ENCODE assay signal across 8 cellular contexts in genomic region chr19:42279902-42280760, GRCh38. TPM values are rescaled to one million over a fixed set of nuclear protein-coding genes. Genes with fewer than 3 reads are reported as not detected.
A peak's percentile ranks its signal among the peaks of the same experiment; 100 is the strongest.
DNase-seq lines count a peak whose midpoint lies in the region; ATAC-seq and TF ChIP-seq lines count a peak whose summit lies in the region.

No MANE protein-coding gene starts in this region.

- TF ChIP-seq CTCF in GM12864 (IDR thresholded peaks at IDR 0.05; ENCODE audit: low read depth, low read length, missing control alignments): peak; percentile 97

- DNase-seq in GM12864 (ENCODE audit: low read depth) (no peak), NCI-H2196 (lab: John Stamatoyannopoulos, UW; ENCODE audit: unreplicated experiment) (peak; percentile 93), cerebellum (ENCODE audit: low spot score) (peak; percentile 94), kidney glomerular epithelial cell (lab: John Stamatoyannopoulos, UW) (peak; percentile 68)
- peak; percentile 79 for DNase-seq in activated CD4-positive, CD25-positive, alpha-beta regulatory T cell treated with anti-CD3 and anti-CD28 coated beads, Interleukin-2, amount 50 U/mL, for 72 hours
- peak; percentile 85 for DNase-seq in stimulated activated CD4-positive, alpha-beta T cell treated with anti-CD3 and anti-CD28 coated beads, Interleukin-15, amount 100 ng/mL, for 48 hours (ENCODE audit: low read depth in 2 of 2)

- ATAC-seq in HG02970 (IDR thresholded peaks at IDR 0.05; ENCODE audit: low FRiP score, unreplicated experiment) (peak; percentile 22), HG02973 (IDR thresholded peaks at IDR 0.05; ENCODE audit: unreplicated experiment) (no peak)

- H3K4me3 ChIP-seq in GM12864 (ENCODE audit: low read depth, low read length): peak overlapping the region; percentile 59

RNA-seq across cellular contexts. Expression of gene CIC, which starts 11.1 kb away (rescaled TPM):
- 24.0 TPM for total RNA-seq in cerebellum

RNA-seq across cellular contexts. Expression of gene PRR19, which starts 21.8 kb away (rescaled TPM):
- total RNA-seq in cerebellum: 1.4 TPM

RNA-seq across cellular contexts. Expression of gene PAFAH1B3, which starts 22.3 kb away (rescaled TPM):
- total RNA-seq in cerebellum: 83.7 TPM

RNA-seq across cellular contexts. Expression of gene ERF, which starts 25.2 kb away (rescaled TPM):
- 9.2 TPM for total RNA-seq in cerebellum

RNA-seq across cellular contexts. Expression of gene TMEM145, which starts 33.0 kb away (rescaled TPM):
- 40.8 TPM for total RNA-seq in cerebellum
